Comparison of ENCODE assay signal across 23 cellular contexts in genomic region chr22:27848005-27848404, GRCh38.
"Had no signal": no experiment of that assay in that cellular context is flagged by ENCODE, and none has a peak within 500 bp of the region (broad histone marks: within the 10 kb centered on the region; RNA-seq: fewer than 3 reads in every experiment).

No MANE protein-coding gene starts in this region.

- DNase-seq: activated B cell treated with CpG ODN at 0.5 μM for 24 hours; activated CD4-positive, alpha-beta T cell treated with anti-CD3 and anti-CD28 coated beads for 4 hours; activated CD8-positive, alpha-beta memory T cell treated with anti-CD3 and anti-CD28 coated beads, Interleukin-2, amount 50 U/mL, for 4 hours; activated effector memory CD4-positive, alpha-beta T cell treated with Interleukin-2 at 50 U/mL for 16 hours; activated naive CD8-positive, alpha-beta T cell treated with anti-CD3 and anti-CD28 coated beads, Interleukin-2, amount 10 ng/mL, durations not matched to agents 7 days and 5 days; activated T-cell treated with anti-CD3 and anti-CD28 coated beads, Interleukin-2, amount 50 U/mL, for 4 hours; body of pancreas; caudate nucleus; dorsolateral prefrontal cortex; foreskin keratinocyte; glutamatergic neuron; hippocampal formation; islet precursor cell; left colon; lower lobe of right lung; occipital lobe; retina; SK-N-SH; stimulated activated CD4-positive, alpha-beta T cell treated with anti-CD3 and anti-CD28 coated beads, Interleukin-12 subunit alpha, Interleukin-12 subunit beta, amount 100 ng/mL, for 4 hours; stimulated activated CD4-positive, alpha-beta T cell treated with anti-CD3 and anti-CD28 coated beads, Interleukin-1b, Interleukin-23, amount 100 ng/mL, for 48 hours; stimulated activated naive CD8-positive, alpha-beta T cell treated with anti-CD3 and anti-CD28 coated beads, Interleukin-15, amount 100 ng/mL, for 72 hours; transverse colon had no signal

- H3K9me3 Mint-ChIP-seq: activated B cell treated with CpG ODN at 0.5 μM for 24 hours; activated naive CD8-positive, alpha-beta T cell treated with anti-CD3 and anti-CD28 coated beads, Interleukin-2, amount 10 ng/mL, durations not matched to agents 7 days and 5 days; activated T-cell treated with anti-CD3 and anti-CD28 coated beads, Interleukin-2, amount 50 U/mL, for 4 hours; stimulated activated naive CD8-positive, alpha-beta T cell treated with anti-CD3 and anti-CD28 coated beads, Interleukin-15, amount 100 ng/mL, for 72 hours; T-helper 2 cell treated with Interferon-gamma antibody and Interleukin-4, amounts not matched to agents 5 μg/mL and 100 μg/mL, for 36 hours had no signal

- H3K4me3 Mint-ChIP-seq: activated B cell treated with CpG ODN at 0.5 μM for 24 hours; activated naive CD8-positive, alpha-beta T cell treated with anti-CD3 and anti-CD28 coated beads, Interleukin-2, amount 10 ng/mL, durations not matched to agents 7 days and 5 days; activated T-cell treated with anti-CD3 and anti-CD28 coated beads, Interleukin-2, amount 50 U/mL, for 4 hours; stimulated activated naive CD8-positive, alpha-beta T cell treated with anti-CD3 and anti-CD28 coated beads, Interleukin-15, amount 100 ng/mL, for 72 hours; T-helper 2 cell treated with Interferon-gamma antibody and Interleukin-4, amounts not matched to agents 5 μg/mL and 100 μg/mL, for 36 hours had no signal

- ATAC-seq: activated T-cell treated with anti-CD3 and anti-CD28 coated beads, Interleukin-2, amount 50 U/mL, for 4 hours; body of pancreas; foreskin keratinocyte; left colon; lower lobe of right lung; stimulated activated naive CD8-positive, alpha-beta T cell treated with anti-CD3 and anti-CD28 coated beads, Interleukin-15, amount 100 ng/mL, for 72 hours had no signal

- H3K27ac Mint-ChIP-seq: activated B cell treated with CpG ODN at 0.5 μM for 24 hours; activated naive CD8-positive, alpha-beta T cell treated with anti-CD3 and anti-CD28 coated beads, Interleukin-2, amount 10 ng/mL, durations not matched to agents 7 days and 5 days had no signal

- H3K27me3 Mint-ChIP-seq: activated B cell treated with CpG ODN at 0.5 μM for 24 hours; activated naive CD8-positive, alpha-beta T cell treated with anti-CD3 and anti-CD28 coated beads, Interleukin-2, amount 10 ng/mL, durations not matched to agents 7 days and 5 days; stimulated activated naive CD8-positive, alpha-beta T cell treated with anti-CD3 and anti-CD28 coated beads, Interleukin-15, amount 100 ng/mL, for 72 hours had no signal

- H3K4me1 Mint-ChIP-seq: activated B cell treated with CpG ODN at 0.5 μM for 24 hours had no signal
